In genomic region chr17:81338301-81339179, GRCh38 we compare ENCODE assay signal across 1 cellular context.
TF ChIP-seq lines count a peak whose summit lies in the region.

No MANE protein-coding gene starts in this region.

TF ChIP-seq in GM23338, 12 proteins besides CTCF, POLR2A, EP300 and RAD21 (continued from another document):
- TF ChIP-seq ZNF462 (CRISPR knock-in tag; IDR thresholded peaks at IDR 0.05) = no peak
- TF ChIP-seq REST (IDR thresholded peaks at IDR 0.05; ENCODE audit: unreplicated experiment) = no peak
- no peak for TF ChIP-seq STAT1 (IDR thresholded peaks at IDR 0.05; ENCODE audit: unreplicated experiment)
- TF ChIP-seq POLR2AphosphoS5 (IDR thresholded peaks at IDR 0.05; ENCODE audit: low read depth) = no peak
TF ChIP-seq in GM23338: peak in this region for 0.
